In genomic region chr5:73591102-73591695, GRCh38 we compare ENCODE assay signal across 8 cellular contexts. TPM values are rescaled to one million over a fixed set of nuclear protein-coding genes. Genes with fewer than 3 reads are reported as not detected.
DNase-seq lines count a peak whose midpoint lies in the region; ATAC-seq and TF ChIP-seq lines count a peak whose summit lies in the region.

No MANE protein-coding gene starts in this region.

- no peak for TF ChIP-seq POLR2A in GM18505 (IDR thresholded peaks at IDR 0.05; ENCODE audit: borderline replicate concordance, extremely low read depth, insufficient read depth, insufficient read length)

- ATAC-seq in HG03565 (IDR thresholded peaks at IDR 0.05; ENCODE audit: unreplicated experiment) (peak; percentile 53), GM18505 (IDR thresholded peaks at IDR 0.05; ENCODE audit: unreplicated experiment) (no peak)

- no peak overlapping the region for H3K4me3 ChIP-seq in A673 (ENCODE audit: low read depth, low read length, poor library complexity, severe bottlenecking)
- H3K4me3 ChIP-seq in GM06990 (replicated peaks; ENCODE audit: low read depth, low read length): no peak overlapping the region
- no peak overlapping the region for H3K4me3 ChIP-seq in fibroblast of villous mesenchyme (ENCODE audit: low read depth, low read length)
- H3K4me3 ChIP-seq in osteoblast (ENCODE audit: insufficient read depth, low read length): no peak overlapping the region

- H4K20me1 ChIP-seq in osteoblast (ENCODE audit: insufficient read depth, low read length): no peaks in the 10 kb centered on the region

- intact Hi-C loops in A673 (cut with micrococcal nuclease; ENCODE audit: unreplicated experiment): loop anchor here (1.0 to 2.0 kb wide), 4 partner anchors 201 to 1058 kb away; partner anchors contain the start of gene ENC1

- H3K27me3 ChIP-seq in A673 (replicated peaks; ENCODE audit: insufficient read depth, low read depth, low read length, poor library complexity) (no peaks in the 10 kb centered on the region), GM06990 (replicated peaks; ENCODE audit: control insufficient read depth, insufficient read depth, low read length) (no peaks in the 10 kb centered on the region), osteoblast (ENCODE audit: insufficient read depth, low read length) (no peaks in the 10 kb centered on the region)

- H3K79me2 ChIP-seq in osteoblast (ENCODE audit: insufficient read depth, low read length): no peaks in the 10 kb centered on the region

- CTCF ChIA-PET in A673 (lab: Charles Lee): interaction anchor here (0.6 to 2.3 kb wide), 8 partner anchors 14 to 1058 kb away, joined by 3 to 25 read pairs (median 6); partner anchors contain the start of gene ENC1

- POLR2A ChIA-PET in A673 (lab: Charles Lee; ENCODE audit: low non-redundant PET): interaction anchor here (0.6 kb wide), 2 partner anchors 17 to 203 kb away, joined by 4 to 8 read pairs; no protein-coding TSS in a partner anchor

- DNase-seq in A673 (ENCODE audit: low spot score) (peak; percentile 84), GM06990 (ENCODE audit: extremely low read depth, insufficient read length) (peak; percentile 15), NCI-H69 (lab: John Stamatoyannopoulos, UW) (peak; percentile 89), fibroblast of villous mesenchyme (ENCODE audit: low read depth) (peak; percentile 94), osteoblast (ENCODE audit: insufficient read length, low spot score, missing footprints) (no peak)
- DNase-seq in activated CD4-positive, alpha-beta T cell treated with anti-CD3 and anti-CD28 coated beads, Interleukin-2, amount 50 U/mL, for 4 hours: peak; percentile 4 to 22

- H3K4me2 ChIP-seq in osteoblast (ENCODE audit: insufficient read depth, low read length): no peak overlapping the region

- no TSS peak for BruUV-seq in A673 (replicated peaks; lab: Mats Ljungman, UMichigan)

- no peaks in the 10 kb centered on the region for H3K4me1 ChIP-seq in A673 (ENCODE audit: insufficient read depth, low read length, poor library complexity, severe bottlenecking)
- H3K4me1 ChIP-seq in osteoblast (ENCODE audit: insufficient read depth, low read length): peaks cover 18% of the 10 kb centered on the region

- H3K36me3 ChIP-seq in A673 (ENCODE audit: insufficient read depth, low read length, poor library complexity, severe bottlenecking) (no peaks in the 10 kb centered on the region), GM06990 (ENCODE audit: control insufficient read depth, insufficient read depth, low read length) (no peaks in the 10 kb centered on the region), osteoblast (ENCODE audit: insufficient read depth, low read length) (no peaks in the 10 kb centered on the region)

- no peak overlapping the region for H2AFZ ChIP-seq in osteoblast (ENCODE audit: low read length)

- H3K9me3 ChIP-seq in A673 (ENCODE audit: low read depth, low read length, poor library complexity, severe bottlenecking): no peaks in the 10 kb centered on the region
- no peaks in the 10 kb centered on the region for H3K9me3 ChIP-seq in osteoblast (ENCODE audit: low read depth, low read length)

- H3K27ac ChIP-seq in A673 (ENCODE audit: low read depth, low read length, poor library complexity, severe bottlenecking) (no peak overlapping the region), osteoblast (ENCODE audit: low read depth, low read length) (peak overlapping the region; percentile 13)

- TF ChIP-seq CTCF in A673 (conservative IDR thresholded peaks at IDR 0.05; ENCODE audit: low read depth, low read length) (peak; percentile 83), GM06990 (IDR thresholded peaks at IDR 0.05; ENCODE audit: insufficient read depth, low read length, poor library complexity, severe bottlenecking) (peak; percentile 53), fibroblast of villous mesenchyme (IDR thresholded peaks at IDR 0.05; ENCODE audit: insufficient read depth, low read depth, low read length) (peak; percentile 75), osteoblast (IDR thresholded peaks at IDR 0.05; ENCODE audit: extremely low read depth, low read depth, low read length) (peak; percentile 80)

RNA-seq across cellular contexts. Expression of gene UTP15, which starts 25.7 kb away (rescaled TPM):
- total RNA-seq in A673 (2021) (35.4 and 36.6 TPM in 2 replicates), fibroblast of villous mesenchyme (30.3 and 30.7 TPM in 2 replicates), osteoblast (20.6 and 24.2 TPM in 2 replicates)

RNA-seq across cellular contexts. Expression of gene ANKRA2, which starts 25.8 kb away (rescaled TPM):
- 9.9 and 12.8 TPM in 2 replicates for total RNA-seq in A673 (2021)
- total RNA-seq in fibroblast of villous mesenchyme: 14.5 and 19.9 TPM in 2 replicates
- 25.3 and 36.2 TPM in 2 replicates for total RNA-seq in osteoblast

RNA-seq across cellular contexts. Expression of gene ARHGEF28, which starts 34.8 kb away (rescaled TPM):
- total RNA-seq in A673 (2021): 3.4 and 3.5 TPM in 2 replicates
- total RNA-seq in fibroblast of villous mesenchyme: 34.1 and 40.2 TPM in 2 replicates
- total RNA-seq in osteoblast: 56.9 and 64.4 TPM in 2 replicates
